Comparison of ENCODE assay signal across 1 cellular context in the genomic region with DNA sequence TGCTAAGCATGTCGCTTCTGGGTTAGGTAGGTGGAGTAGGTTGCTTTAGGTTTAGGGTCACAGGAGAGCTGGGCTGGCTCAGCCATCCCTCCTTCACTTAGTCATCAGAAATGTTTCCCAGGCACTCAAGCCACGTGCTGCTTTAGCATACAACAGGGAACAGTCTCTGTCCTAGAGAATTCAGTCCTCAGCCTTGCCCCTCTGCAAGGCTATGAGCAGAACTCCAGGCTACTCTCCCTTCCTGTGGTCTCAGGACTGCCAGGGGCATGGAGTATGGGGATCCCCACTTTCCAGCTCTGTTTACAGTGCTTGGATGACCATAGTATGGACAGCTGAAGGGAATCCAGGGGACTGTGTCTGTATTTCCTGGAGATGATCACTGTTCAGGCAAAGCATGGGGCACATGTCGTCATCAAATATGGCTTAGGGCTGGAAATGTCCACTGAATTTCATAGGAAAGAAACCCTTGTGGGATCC.
TF ChIP-seq lines count a peak whose summit lies in the region.

No MANE protein-coding gene starts in this region.

TF ChIP-seq in A549, 52 proteins besides CTCF, POLR2A, EP300 and RAD21 (continued from another document):
- TF ChIP-seq BCL3 (IDR thresholded peaks at IDR 0.05) (no peak), NPAS2 (CRISPR knock-in tag; IDR thresholded peaks at IDR 0.05; ENCODE audit: borderline replicate concordance) (no peak; the same call in 1 of the 2 replicates), HOXA7 (CRISPR knock-in tag; IDR thresholded peaks at IDR 0.05) (peak; percentile 69; the same call in 1 of the 2 replicates), TFCP2L1 (CRISPR knock-in tag; IDR thresholded peaks at IDR 0.05) (no peak), ZNF302 (CRISPR knock-in tag; IDR thresholded peaks at IDR 0.05) (peak; percentile 97), EHMT2 (IDR thresholded peaks at IDR 0.05; ENCODE audit: low read depth) (no peak), GATA3 (IDR thresholded peaks at IDR 0.05; ENCODE audit: borderline replicate concordance) (peak; percentile 48; the same call in 1 of the 2 replicates), JUNB (IDR thresholded peaks at IDR 0.05) (no peak), RFX5 (IDR thresholded peaks at IDR 0.05) (no peak), CHD4 (IDR thresholded peaks at IDR 0.05; ENCODE audit: borderline replicate concordance) (no peak), HOXB13 (CRISPR knock-in tag; IDR thresholded peaks at IDR 0.05; ENCODE audit: low read depth) (peak; percentile 97), MYC (IDR thresholded peaks at IDR 0.05; ENCODE audit: borderline replicate concordance, low read length) (no peak; the same call in 1 of the 2 replicates), POLR2AphosphoS2 (conservative IDR thresholded peaks at IDR 0.05; ENCODE audit: low read length) (no peak), MAX (IDR thresholded peaks at IDR 0.05) (peak; percentile 99), RARB (CRISPR knock-in tag; IDR thresholded peaks at IDR 0.05) (no peak; the same call in 1 of the 2 replicates), FOSL2 (IDR thresholded peaks at IDR 0.05) (no peak), FOSL2 (CRISPR knock-in tag; IDR thresholded peaks at IDR 0.05) (peak; percentile 83), EHF (CRISPR knock-in tag; IDR thresholded peaks at IDR 0.05) (peak; percentile 94), ELK1 (IDR thresholded peaks at IDR 0.05; ENCODE audit: low read depth, low read length) (no peak), RCOR1 (IDR thresholded peaks at IDR 0.05; ENCODE audit: low read depth, low read length) (no peak), ZSCAN20 (CRISPR knock-in tag; IDR thresholded peaks at IDR 0.05) (peak; percentile 67; the same call in 1 of the 2 replicates), BHLHE40 (IDR thresholded peaks at IDR 0.05; ENCODE audit: low read depth, low read length) (no peak), SMC3 (IDR thresholded peaks at IDR 0.05) (no peak), RNF2 (IDR thresholded peaks at IDR 0.05; ENCODE audit: borderline replicate concordance, low read depth) (no peak), HEYL (CRISPR knock-in tag; IDR thresholded peaks at IDR 0.05) (peak; percentile 89), KDM5A (IDR thresholded peaks at IDR 0.05) (no peak), NR3C1 (IDR thresholded peaks at IDR 0.05) (no peak), CBX8 (IDR thresholded peaks at IDR 0.05) (no peak), HDAC2 (IDR thresholded peaks at IDR 0.05) (no peak), FOXS1 (CRISPR knock-in tag; IDR thresholded peaks at IDR 0.05) (peak; percentile 63; the same call in 1 of the 2 replicates), FOSB (CRISPR knock-in tag; IDR thresholded peaks at IDR 0.05) (peak; percentile 70; the same call in 1 of the 2 replicates)
- TF ChIP-seq, protein P1, sequence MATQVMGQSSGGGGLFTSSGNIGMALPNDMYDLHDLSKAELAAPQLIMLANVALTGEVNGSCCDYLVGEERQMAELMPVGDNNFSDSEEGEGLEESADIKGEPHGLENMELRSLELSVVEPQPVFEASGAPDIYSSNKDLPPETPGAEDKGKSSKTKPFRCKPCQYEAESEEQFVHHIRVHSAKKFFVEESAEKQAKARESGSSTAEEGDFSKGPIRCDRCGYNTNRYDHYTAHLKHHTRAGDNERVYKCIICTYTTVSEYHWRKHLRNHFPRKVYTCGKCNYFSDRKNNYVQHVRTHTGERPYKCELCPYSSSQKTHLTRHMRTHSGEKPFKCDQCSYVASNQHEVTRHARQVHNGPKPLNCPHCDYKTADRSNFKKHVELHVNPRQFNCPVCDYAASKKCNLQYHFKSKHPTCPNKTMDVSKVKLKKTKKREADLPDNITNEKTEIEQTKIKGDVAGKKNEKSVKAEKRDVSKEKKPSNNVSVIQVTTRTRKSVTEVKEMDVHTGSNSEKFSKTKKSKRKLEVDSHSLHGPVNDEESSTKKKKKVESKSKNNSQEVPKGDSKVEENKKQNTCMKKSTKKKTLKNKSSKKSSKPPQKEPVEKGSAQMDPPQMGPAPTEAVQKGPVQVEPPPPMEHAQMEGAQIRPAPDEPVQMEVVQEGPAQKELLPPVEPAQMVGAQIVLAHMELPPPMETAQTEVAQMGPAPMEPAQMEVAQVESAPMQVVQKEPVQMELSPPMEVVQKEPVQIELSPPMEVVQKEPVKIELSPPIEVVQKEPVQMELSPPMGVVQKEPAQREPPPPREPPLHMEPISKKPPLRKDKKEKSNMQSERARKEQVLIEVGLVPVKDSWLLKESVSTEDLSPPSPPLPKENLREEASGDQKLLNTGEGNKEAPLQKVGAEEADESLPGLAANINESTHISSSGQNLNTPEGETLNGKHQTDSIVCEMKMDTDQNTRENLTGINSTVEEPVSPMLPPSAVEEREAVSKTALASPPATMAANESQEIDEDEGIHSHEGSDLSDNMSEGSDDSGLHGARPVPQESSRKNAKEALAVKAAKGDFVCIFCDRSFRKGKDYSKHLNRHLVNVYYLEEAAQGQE (IDR thresholded peaks at IDR 0.05) = no peak
- TF ChIP-seq, protein P2, sequence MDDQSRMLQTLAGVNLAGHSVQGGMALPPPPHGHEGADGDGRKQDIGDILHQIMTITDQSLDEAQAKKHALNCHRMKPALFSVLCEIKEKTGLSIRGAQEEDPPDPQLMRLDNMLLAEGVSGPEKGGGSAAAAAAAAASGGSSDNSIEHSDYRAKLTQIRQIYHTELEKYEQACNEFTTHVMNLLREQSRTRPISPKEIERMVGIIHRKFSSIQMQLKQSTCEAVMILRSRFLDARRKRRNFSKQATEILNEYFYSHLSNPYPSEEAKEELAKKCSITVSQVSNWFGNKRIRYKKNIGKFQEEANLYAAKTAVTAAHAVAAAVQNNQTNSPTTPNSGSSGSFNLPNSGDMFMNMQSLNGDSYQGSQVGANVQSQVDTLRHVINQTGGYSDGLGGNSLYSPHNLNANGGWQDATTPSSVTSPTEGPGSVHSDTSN (IDR thresholded peaks at IDR 0.05) = 0 out of 2 replicates have a peak, but pooled peaks have one; percentile 25
